In genomic region chr14:61478971-61479473, GRCh38 we compare ENCODE assay signal across 8 cellular contexts.
DNase-seq lines count a peak whose midpoint lies in the region; ATAC-seq and TF ChIP-seq lines count a peak whose summit lies in the region.

No MANE protein-coding gene starts in this region.

- H3K4me2 ChIP-seq in DND-41 (ENCODE audit: insufficient read depth, low read length), result no peak overlapping the region

- H3K4me3 ChIP-seq in DND-41 (ENCODE audit: low read depth in 1 of 2, low read length in 2 of 2) (no peak overlapping the region), endodermal cell (ENCODE audit: low read length) (no peak overlapping the region), urinary bladder (ENCODE audit: low read depth, low read length) (no peak overlapping the region), H7 (ENCODE audit: insufficient read depth, low read depth, low read length) (no peak overlapping the region), BE2C (ENCODE audit: low read depth, low read length) (no peak overlapping the region)

- peaks cover 39% of the 10 kb centered on the region for H3K4me1 ChIP-seq in DND-41 (ENCODE audit: insufficient read depth, low read length)
- no peaks in the 10 kb centered on the region for H3K4me1 ChIP-seq in endodermal cell (ENCODE audit: control insufficient read depth, insufficient read depth, low read length)
- peaks cover 4% of the 10 kb centered on the region for H3K4me1 ChIP-seq in urinary bladder (ENCODE audit: insufficient read depth)
- peaks cover 45% of the 10 kb centered on the region for H3K4me1 ChIP-seq in BE2C

- H3K9me3 Mint-ChIP-seq in endodermal cell, result no peaks in the 10 kb centered on the region

- no peaks in the 10 kb centered on the region for H3K36me3 Mint-ChIP-seq in endodermal cell (ENCODE audit: low read depth)

- no peaks in the 10 kb centered on the region; the same call in 1 of the 2 replicates for H4K20me1 ChIP-seq in DND-41 (ENCODE audit: insufficient read depth, low read length)

- no peak overlapping the region for H2AFZ ChIP-seq in DND-41 (ENCODE audit: low read depth, low read length)

- 94 to 98% methylated on average over 6 of the region's 6 CpGs for WGBS in endodermal cell (ENCODE audit: insufficient coverage in 1 of 2, insufficient read length in 1 of 2), 2 experiments
- 68% methylated on average over 6 of the region's 6 CpGs for WGBS in urinary bladder

- DNase-seq in DND-41 (no peak), MV-4-11 (lab: John Stamatoyannopoulos, UW) (peak; percentile 59), endodermal cell (no peak), activated gamma-delta T cell treated with Interleukin-2 at 50 U/mL for 16 hours (no peak), H7 (no peak), BE2C (no peak)

- no peak for ATAC-seq in DND-41 (ENCODE audit: insufficient read depth, low read depth)
- ATAC-seq in GM21447 (IDR thresholded peaks at IDR 0.05; ENCODE audit: unreplicated experiment), result peak; percentile 59

- peaks cover 3% of the 10 kb centered on the region for H3K4me1 Mint-ChIP-seq in endodermal cell

- peaks cover 64% of the 10 kb centered on the region for H3K36me3 ChIP-seq in DND-41 (ENCODE audit: insufficient read depth, low read length)
- H3K36me3 ChIP-seq in endodermal cell (ENCODE audit: control insufficient read depth, insufficient read depth, low read length), result no peaks in the 10 kb centered on the region
- H3K36me3 ChIP-seq in urinary bladder (ENCODE audit: insufficient read depth), result no peaks in the 10 kb centered on the region
- H3K36me3 ChIP-seq in H7 (replicated peaks; ENCODE audit: control insufficient read depth, insufficient read depth, low read length), result no peaks in the 10 kb centered on the region
- H3K36me3 ChIP-seq in BE2C, result no peaks in the 10 kb centered on the region

- H3K79me2 ChIP-seq in DND-41 (ENCODE audit: insufficient read depth, low read length), result peaks cover 31% of the 10 kb centered on the region

- peak overlapping the region; percentile 68 for H3K27ac Mint-ChIP-seq in endodermal cell

- TF ChIP-seq CTCF in DND-41 (IDR thresholded peaks at IDR 0.05; ENCODE audit: borderline replicate concordance, extremely low read depth, low read length, poor library complexity, severe bottlenecking) (no peak), endodermal cell (conservative IDR thresholded peaks at IDR 0.05) (no peak), BE2C (IDR thresholded peaks at IDR 0.05; ENCODE audit: low read depth, low read length) (no peak)

- H3K27ac ChIP-seq in DND-41 (ENCODE audit: low read length) (peak overlapping the region; percentile 24), endodermal cell (ENCODE audit: low read depth, low read length) (no peak overlapping the region), urinary bladder (ENCODE audit: low read depth) (peak overlapping the region; percentile 64)

- no peak overlapping the region for H3K4me3 Mint-ChIP-seq in endodermal cell

- no peaks in the 10 kb centered on the region for H3K9me3 ChIP-seq in DND-41 (ENCODE audit: insufficient read depth, low read length, severe bottlenecking)
- no peaks in the 10 kb centered on the region for H3K9me3 ChIP-seq in endodermal cell (ENCODE audit: control insufficient read depth, low read length)
- no peaks in the 10 kb centered on the region for H3K9me3 ChIP-seq in BE2C

- peaks cover 2% of the 10 kb centered on the region for H3K27me3 Mint-ChIP-seq in endodermal cell (ENCODE audit: insufficient read depth)

- H3K27me3 ChIP-seq in DND-41 (ENCODE audit: insufficient read depth, low read length, poor library complexity) (no peaks in the 10 kb centered on the region), endodermal cell (ENCODE audit: control insufficient read depth, insufficient read depth, low read length, poor library complexity, severe bottlenecking) (no peaks in the 10 kb centered on the region), H7 (ENCODE audit: control insufficient read depth, insufficient read depth, low read length) (no peaks in the 10 kb centered on the region), BE2C (no peaks in the 10 kb centered on the region)

- H3K9ac ChIP-seq in DND-41 (ENCODE audit: low read depth, low read length) (no peak overlapping the region), endodermal cell (ENCODE audit: extremely low read depth, low read length, poor library complexity, severe bottlenecking) (no peak overlapping the region)
